ENCODE assay signal across 9 cellular contexts in genomic region chr19:46014534-46014933, GRCh38. TPM values are rescaled to one million over a fixed set of nuclear protein-coding genes. Genes with fewer than 3 reads are reported as not detected.
DNase-seq lines count a peak whose midpoint lies in the region; ATAC-seq and TF ChIP-seq lines count a peak whose summit lies in the region.
"Had no signal": no experiment of that assay in that cellular context is flagged by ENCODE, and none has a peak within 500 bp of the region (broad histone marks: within the 10 kb centered on the region; RNA-seq: fewer than 3 reads in every experiment).

No MANE protein-coding gene starts in this region.

- H3K4me1 Mint-ChIP-seq in activated CD8-positive, alpha-beta T cell treated with anti-CD3 and anti-CD28 coated beads for 36 hours (ENCODE audit: low read depth), result peaks cover 16% of the 10 kb centered on the region

- CTCF ChIA-PET in activated CD8-positive, alpha-beta T cell treated with anti-CD3 and anti-CD28 coated beads for 36 hours (lab: Charles Lee), result no interaction called here

- peaks cover 26% of the 10 kb centered on the region for H3K4me1 ChIP-seq in left ventricle myocardium inferior
- peaks cover 17% of the 10 kb centered on the region for H3K4me1 ChIP-seq in mucosa of stomach (ENCODE audit: control insufficient read depth, insufficient read depth, low read length)

- H3K27ac ChIP-seq in left ventricle myocardium inferior (replicated peaks), result no peak overlapping the region
- H3K27ac ChIP-seq in coronary artery, result no peak overlapping the region

- peak overlapping the region; percentile 75 for H3K4me3 ChIP-seq in left ventricle myocardium inferior
- H3K4me3 ChIP-seq in coronary artery, result peak overlapping the region; percentile 81
- H3K4me3 ChIP-seq in mucosa of stomach (ENCODE audit: low read length), result peak overlapping the region; percentile 31

- H3K4me3 Mint-ChIP-seq in activated CD8-positive, alpha-beta T cell treated with anti-CD3 and anti-CD28 coated beads for 36 hours, result no peak overlapping the region

- POLR2A ChIA-PET in activated CD8-positive, alpha-beta T cell treated with anti-CD3 and anti-CD28 coated beads for 36 hours (lab: Charles Lee), result no interaction called here

- H3K9me3 ChIP-seq in left ventricle myocardium inferior (replicated peaks) (no peaks in the 10 kb centered on the region), mucosa of stomach (ENCODE audit: control insufficient read depth, low read length) (no peaks in the 10 kb centered on the region)

- no peak for ATAC-seq in left cardiac atrium
- no peak for ATAC-seq in activated CD8-positive, alpha-beta T cell treated with anti-CD3 and anti-CD28 coated beads for 36 hours

- H3K36me3 Mint-ChIP-seq in activated CD8-positive, alpha-beta T cell treated with anti-CD3 and anti-CD28 coated beads for 36 hours (ENCODE audit: low read depth), result peaks cover 18% of the 10 kb centered on the region

- DNase-seq in left ventricle myocardium inferior (no peak), left cardiac atrium (no peak), coronary artery (ENCODE audit: low spot score) (no peak), HPDE6-E6E7 (ENCODE audit: extremely low spot score) (no peak), hippocampal formation (lab: John Stamatoyannopoulos, UW) (no peak)
- DNase-seq in effector CD4-positive, alpha-beta T cell, result no peak
- no peak for DNase-seq in activated CD8-positive, alpha-beta T cell treated with anti-CD3 and anti-CD28 coated beads for 36 hours
- DNase-seq: SIG-M5 had no signal

- H3K27me3 ChIP-seq in left ventricle myocardium inferior (ENCODE audit: low read depth), result peaks cover 58% of the 10 kb centered on the region
- peaks cover 22% of the 10 kb centered on the region for H3K27me3 ChIP-seq in mucosa of stomach (ENCODE audit: control insufficient read depth, insufficient read depth, low read length)

- TF ChIP-seq CTCF in left ventricle myocardium inferior (IDR thresholded peaks at IDR 0.05; ENCODE audit: borderline replicate concordance) (no peak), coronary artery (IDR thresholded peaks at IDR 0.05) (no peak)
- TF ChIP-seq CTCF in activated CD8-positive, alpha-beta T cell treated with anti-CD3 and anti-CD28 coated beads for 36 hours (IDR thresholded peaks at IDR 0.05), result no peak

- no peak overlapping the region for H3K27ac Mint-ChIP-seq in activated CD8-positive, alpha-beta T cell treated with anti-CD3 and anti-CD28 coated beads for 36 hours

- H3K36me3 ChIP-seq in left ventricle myocardium inferior, result no peaks in the 10 kb centered on the region
- no peaks in the 10 kb centered on the region for H3K36me3 ChIP-seq in mucosa of stomach (ENCODE audit: control insufficient read depth, insufficient read depth, low read length)

- peak overlapping the region; percentile 48 for H3K9ac ChIP-seq in mucosa of stomach (ENCODE audit: low read length)

- no peaks in the 10 kb centered on the region for H3K9me3 Mint-ChIP-seq in activated CD8-positive, alpha-beta T cell treated with anti-CD3 and anti-CD28 coated beads for 36 hours

- intact Hi-C loops in left ventricle myocardium inferior (cut with micrococcal nuclease), result no loop called here
- intact Hi-C loops in left cardiac atrium (cut with DNase I), result no loop called here
- intact Hi-C loops in activated CD8-positive, alpha-beta T cell treated with anti-CD3 and anti-CD28 coated beads for 36 hours (cut with micrococcal nuclease), result no loop called here

- H3K27me3 Mint-ChIP-seq in activated CD8-positive, alpha-beta T cell treated with anti-CD3 and anti-CD28 coated beads for 36 hours, result peaks cover 11% of the 10 kb centered on the region

RNA-seq across cellular contexts. Expression of gene PGLYRP1, which starts 8.3 kb away (rescaled TPM):
- total RNA-seq in left ventricle myocardium inferior (not detected), left cardiac atrium (under 1 TPM in 1 of 2 donors, not detected in 1; 0.32 TPM)
- not detected for total RNA-seq in activated CD8-positive, alpha-beta T cell treated with anti-CD3 and anti-CD28 coated beads for 36 hours

RNA-seq across cellular contexts. Expression of gene CCDC61, which starts 19.3 kb away (rescaled TPM):
- 8.7 TPM for total RNA-seq in left ventricle myocardium inferior
- 10 to 100 TPM; 10.0 to 10.8 TPM for total RNA-seq in left cardiac atrium
- total RNA-seq in activated CD8-positive, alpha-beta T cell treated with anti-CD3 and anti-CD28 coated beads for 36 hours, result 10 to 100 TPM; 26.9 to 29.2 TPM

RNA-seq across cellular contexts. Expression of gene IGFL4, which starts 26.3 kb away (rescaled TPM):
- total RNA-seq in left ventricle myocardium inferior (not detected), left cardiac atrium (not detected)
- not detected for total RNA-seq in activated CD8-positive, alpha-beta T cell treated with anti-CD3 and anti-CD28 coated beads for 36 hours

RNA-seq across cellular contexts. Expression of gene NOVA2, which starts 40.9 kb away (rescaled TPM):
- total RNA-seq in left ventricle myocardium inferior (5.0 TPM), left cardiac atrium (1 to 10 TPM; 4.2 to 5.8 TPM)
- total RNA-seq in activated CD8-positive, alpha-beta T cell treated with anti-CD3 and anti-CD28 coated beads for 36 hours, result not detected

Comparison
In these comparisons a context has a peak if more than half of its experiments do, and no peak if none do; other contexts are left out.
1. H3K4me3 ChIP-seq: peak in every context shown above with its lines; median percentile 81 in coronary artery; 75 in left ventricle myocardium inferior; 31 in mucosa of stomach.